In the genomic region with DNA sequence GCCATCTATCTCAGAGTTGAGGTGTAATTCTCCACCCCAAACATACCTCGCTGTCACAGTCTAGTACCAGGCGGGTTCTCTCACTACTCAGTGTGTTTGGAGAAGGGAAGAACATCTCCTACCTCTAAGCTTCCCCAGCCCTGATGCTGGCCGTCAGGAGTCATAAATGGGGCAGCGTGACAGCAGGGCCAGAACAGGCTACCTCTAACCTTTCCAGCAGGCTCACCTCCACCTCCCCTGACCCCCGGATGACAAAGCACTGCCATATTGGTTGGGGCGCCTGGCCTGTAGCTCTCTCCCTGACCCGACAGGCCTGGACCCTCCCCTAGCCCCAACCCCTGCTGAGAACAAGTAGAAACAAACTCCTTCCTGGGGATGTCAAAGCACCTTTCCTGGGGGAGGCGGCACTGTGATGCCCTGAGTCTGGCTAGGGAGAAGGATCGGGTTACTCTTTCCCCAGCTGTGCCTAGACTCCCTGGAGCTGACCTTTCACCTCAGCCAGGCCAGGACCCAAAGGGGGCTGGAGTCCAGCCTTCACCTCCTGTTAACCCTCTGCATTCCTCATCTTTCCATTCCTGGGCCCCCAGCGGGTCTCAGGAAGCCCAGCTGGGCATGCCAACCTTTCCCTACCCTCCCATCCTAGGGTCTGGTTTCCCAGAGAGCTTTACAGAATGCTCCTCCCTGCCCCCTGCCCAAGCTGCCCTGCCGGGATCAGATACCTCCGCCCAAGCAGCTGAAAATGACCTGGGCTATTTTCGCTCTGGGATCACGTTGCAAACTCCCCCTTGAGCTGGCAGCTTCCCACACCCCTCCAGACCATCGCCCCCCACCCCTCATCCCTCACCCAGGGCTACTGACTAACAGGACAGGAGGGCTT, we compare ENCODE assay signal across 8 cellular contexts. TPM values are rescaled to one million over a fixed set of nuclear protein-coding genes. Genes with fewer than 3 reads are reported as not detected.
A peak's percentile ranks its signal among the peaks of the same experiment; 100 is the strongest.
DNase-seq lines count a peak whose midpoint lies in the region; ATAC-seq and TF ChIP-seq lines count a peak whose summit lies in the region.

No MANE protein-coding gene starts in this region.

- peak overlapping the region; percentile 8 to 83 (median 69) for H3K4me3 Mint-ChIP-seq in CD8-positive, alpha-beta memory T cell
- peak overlapping the region; percentile 22 to 82 (median 71) for H3K4me3 Mint-ChIP-seq in T-cell

- WGBS in gastroesophageal sphincter (ENCODE audit: low coverage in 1 of 2), 2 donors: 87% methylated on average over 3 of the region's 15 CpGs; no CpG with 5 or more reads in 1 of the 2 donors

- no peaks in the 10 kb centered on the region for H3K36me3 Mint-ChIP-seq in CD8-positive, alpha-beta memory T cell
- no peaks in the 10 kb centered on the region for H3K36me3 Mint-ChIP-seq in T-cell

- TF ChIP-seq EP300 in gastroesophageal sphincter (IDR thresholded peaks at IDR 0.05): no peak

- no peak for TF ChIP-seq POLR2A in gastroesophageal sphincter (IDR thresholded peaks at IDR 0.05)

- TF ChIP-seq CTCF in gastroesophageal sphincter (IDR thresholded peaks at IDR 0.05) (no peak), parathyroid adenoma (IDR thresholded peaks at IDR 0.05) (no peak)

- no peak overlapping the region for H3K27ac ChIP-seq in CD8-positive, alpha-beta memory T cell (ENCODE audit: low read depth, low read length)
- H3K27ac ChIP-seq in gastroesophageal sphincter (peak overlapping the region; percentile 76 to 98 (median 94)), parathyroid adenoma (peak overlapping the region; percentile 42)

- no peaks in the 10 kb centered on the region for H3K9me3 Mint-ChIP-seq in CD8-positive, alpha-beta memory T cell
- no peaks in the 10 kb centered on the region for H3K9me3 Mint-ChIP-seq in T-cell

- no peaks in the 10 kb centered on the region for H3K27me3 Mint-ChIP-seq in CD8-positive, alpha-beta memory T cell
- H3K27me3 Mint-ChIP-seq in T-cell: no peaks in the 10 kb centered on the region

- POLR2A ChIA-PET in CD8-positive, alpha-beta memory T cell (lab: Charles Lee): no interaction called here
- POLR2A ChIA-PET in T-cell (lab: Charles Lee): interaction anchor here in 1 of 2 donors (0.5 kb wide), 1 partner anchor 351 kb away, joined by 4 read pairs; no protein-coding TSS in a partner anchor

- H3K4me3 ChIP-seq in CD8-positive, alpha-beta memory T cell (ENCODE audit: low read length): no peak overlapping the region
- no peak overlapping the region for H3K4me3 ChIP-seq in gastroesophageal sphincter
- H3K4me3 ChIP-seq in parathyroid adenoma (ENCODE audit: low read depth, low read length): no peak overlapping the region

- H3K36me3 ChIP-seq in CD8-positive, alpha-beta memory T cell (ENCODE audit: insufficient read depth, low read length): no peaks in the 10 kb centered on the region
- H3K36me3 ChIP-seq in gastroesophageal sphincter (no peaks in the 10 kb centered on the region), parathyroid adenoma (ENCODE audit: control insufficient read depth, insufficient read depth, low read length) (no peaks in the 10 kb centered on the region)

- no peaks in the 10 kb centered on the region for H3K9me3 ChIP-seq in CD8-positive, alpha-beta memory T cell (ENCODE audit: low read length)
- no peaks in the 10 kb centered on the region for H3K9me3 ChIP-seq in gastroesophageal sphincter
- H3K9me3 ChIP-seq in parathyroid adenoma (ENCODE audit: control insufficient read depth, low read length): no peaks in the 10 kb centered on the region

- no peak overlapping the region for H2AFZ ChIP-seq in parathyroid adenoma

- no peak overlapping the region for H3K4me2 ChIP-seq in parathyroid adenoma (ENCODE audit: low read length)

- CTCF ChIA-PET in CD8-positive, alpha-beta memory T cell (lab: Charles Lee): interaction anchor here (0.7 to 5.5 kb wide), 15 partner anchors 8 to 105 kb away, joined by 3 to 36 read pairs (median 4); a partner anchor contains a TSS
- CTCF ChIA-PET in T-cell (lab: Charles Lee): interaction anchor here (0.8 to 2.3 kb wide), 9 partner anchors 13 to 203 kb away, joined by 3 to 15 read pairs (median 5); a partner anchor contains a TSS

- H3K27me3 ChIP-seq in CD8-positive, alpha-beta memory T cell (ENCODE audit: insufficient read depth, low read length, poor library complexity, severe bottlenecking): no peaks in the 10 kb centered on the region
- H3K27me3 ChIP-seq in gastroesophageal sphincter: no peaks in the 10 kb centered on the region
- no peaks in the 10 kb centered on the region for H3K27me3 ChIP-seq in parathyroid adenoma (ENCODE audit: control insufficient read depth, insufficient read depth, low read length)

- H3K4me1 ChIP-seq in CD8-positive, alpha-beta memory T cell (ENCODE audit: insufficient read depth, low read length): peaks cover 39% of the 10 kb centered on the region
- H3K4me1 ChIP-seq in gastroesophageal sphincter (peaks cover 38 to 100% (median 92%) of the 10 kb centered on the region in 3 donors), parathyroid adenoma (peaks cover 36% of the 10 kb centered on the region)

- H3K27ac Mint-ChIP-seq in CD8-positive, alpha-beta memory T cell: peak overlapping the region; percentile 57 to 97 (median 92)
- peak overlapping the region; percentile 72 to 89 for H3K27ac Mint-ChIP-seq in T-cell

- peaks cover 29 to 35% (median 32%) of the 10 kb centered on the region in 3 donors for H3K4me1 Mint-ChIP-seq in CD8-positive, alpha-beta memory T cell
- H3K4me1 Mint-ChIP-seq in T-cell: peaks cover 32 to 51% (median 46%) of the 10 kb centered on the region in 3 donors

- H3K79me2 ChIP-seq in parathyroid adenoma: peaks cover 13% of the 10 kb centered on the region

- no peak for DNase-seq in CD8-positive, alpha-beta memory T cell
- DNase-seq in T-cell (no peak), NCI-H2171 (lab: John Stamatoyannopoulos, UW) (no peak), NCI-H146 treated with DMSO at 0.1 percent for 48 hours (lab: John Stamatoyannopoulos, UW; ENCODE audit: unreplicated experiment) (no peak)

- H3K9ac ChIP-seq in parathyroid adenoma: no peak overlapping the region

- no peak for ATAC-seq in T-cell (replicated peaks in 1 of 4)
- no peak for ATAC-seq in gastroesophageal sphincter
- ATAC-seq in HG02973 (IDR thresholded peaks at IDR 0.05; ENCODE audit: unreplicated experiment): no peak
- no peak for ATAC-seq in esophagus mucosa

RNA-seq across cellular contexts. Expression of a gene that starts 34.2 kb away (rescaled TPM):
- total RNA-seq in CD8-positive, alpha-beta memory T cell: 10 to 100 TPM; 11.5 TPM
- polyA plus RNA-seq in CD8-positive, alpha-beta memory T cell: 1.9 TPM
- total RNA-seq in T-cell (10 to 100 TPM; 21.9 to 26.4 (median 23.1) TPM), gastroesophageal sphincter (10 to 100 TPM; 18.2 to 50.3 (median 27.7) TPM), esophagus mucosa (51.7 TPM)
